ENCODE assay signal across 20 cellular contexts in the genomic region with DNA sequence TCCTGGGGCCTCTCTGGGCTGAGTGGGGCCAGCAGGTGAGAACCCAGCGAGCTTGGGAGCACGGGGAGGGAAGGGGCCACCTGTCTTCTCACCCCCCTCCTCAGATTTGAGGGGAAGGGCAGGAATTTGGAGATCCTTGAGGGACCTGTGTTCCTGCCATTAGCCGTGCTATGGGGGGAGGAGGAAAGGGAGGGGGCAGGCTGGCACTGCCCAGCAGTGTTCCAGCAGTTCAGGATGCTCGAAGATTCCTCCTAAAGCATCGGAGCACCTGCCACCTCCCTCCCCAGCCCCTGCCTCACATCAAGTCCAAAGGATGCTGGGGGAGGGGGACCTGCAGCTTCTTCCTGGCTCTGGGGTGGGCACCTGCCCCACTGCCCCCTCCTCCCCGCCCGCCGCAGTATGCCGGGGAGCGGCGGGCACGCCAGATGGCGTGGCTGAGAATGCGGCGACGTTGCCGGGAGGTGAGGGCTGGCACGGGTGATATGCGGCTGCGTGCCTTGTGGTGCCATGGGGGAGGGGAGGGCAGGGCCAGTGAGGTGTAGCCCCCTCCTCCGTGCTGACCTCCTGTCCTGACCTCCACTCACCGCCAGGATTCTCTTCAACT. TPM values are rescaled to one million over a fixed set of nuclear protein-coding genes. Genes with fewer than 3 reads are reported as not detected.
"Had no signal": no experiment of that assay in that cellular context is flagged by ENCODE, and none has a peak within 500 bp of the region (broad histone marks: within the 10 kb centered on the region; RNA-seq: fewer than 3 reads in every experiment).

No MANE protein-coding gene starts in this region.

- DNase-seq: activated B cell treated with CpG ODN at 0.5 μM for 24 hours; activated CD4-positive, alpha-beta T cell treated with anti-CD3 and anti-CD28 coated beads, Interleukin-2, amount 10 ng/mL, durations not matched to agents 24 days and 14 days; activated naive CD4-positive, alpha-beta T cell; colonic mucosa; effector CD4-positive, alpha-beta T cell; stimulated activated CD4-positive, alpha-beta T cell treated with anti-CD3 and anti-CD28 coated beads, Interleukin-15, amount 100 ng/mL, for 24 hours; stimulated activated CD4-positive, alpha-beta T cell treated with anti-CD3 and anti-CD28 coated beads, Interleukin-4, amount 100 ng/mL, for 24 hours; thyroid gland; uterus had no signal

- FAIRE-seq: bronchial epithelial cell, endothelial cell of umbilical vein, TTC549 had no signal

- H3K27ac ChIP-seq: ascending aorta, colonic mucosa, hepatocyte, neural progenitor cell, parathyroid adenoma, thyroid gland, uterus had no signal

RNA-seq across cellular contexts. Expression of a gene that starts 4.7 kb away (rescaled TPM):
- total RNA-seq: activated B cell treated with CpG ODN at 0.5 μM for 24 hours; activated CD4-positive, alpha-beta T cell treated with anti-CD3 and anti-CD28 coated beads, Interleukin-2, amount 10 ng/mL, durations not matched to agents 24 days and 14 days; activated T-helper 1 cell treated with anti-CD3 and anti-CD28 coated beads, Interleukin-12 subunit alpha, Interleukin-12 subunit beta, Interleukin-2, Interleukin-4 antibody, amounts not matched to agents 30 ng/mL and 10 ng/mL and 1 ng/mL, durations not matched to agents 14 hours and 24 hours and 36 hours; ascending aorta; bronchial epithelial cell; colonic mucosa; endothelial cell of umbilical vein; fibroblast of lung; hepatocyte; kidney epithelial cell; renal cortical epithelial cell; thyroid gland; uterus had no signal

RNA-seq across cellular contexts. Expression of a gene that starts 14.4 kb away (rescaled TPM):
- total RNA-seq: activated B cell treated with CpG ODN at 0.5 μM for 24 hours; activated CD4-positive, alpha-beta T cell treated with anti-CD3 and anti-CD28 coated beads, Interleukin-2, amount 10 ng/mL, durations not matched to agents 24 days and 14 days; activated T-helper 1 cell treated with anti-CD3 and anti-CD28 coated beads, Interleukin-12 subunit alpha, Interleukin-12 subunit beta, Interleukin-2, Interleukin-4 antibody, amounts not matched to agents 30 ng/mL and 10 ng/mL and 1 ng/mL, durations not matched to agents 14 hours and 24 hours and 36 hours; bronchial epithelial cell; endothelial cell of umbilical vein; kidney epithelial cell had no signal

RNA-seq across cellular contexts. Expression of a gene that starts 52.8 kb away (rescaled TPM):
- total RNA-seq: ascending aorta, bronchial epithelial cell had no signal

RNA-seq across cellular contexts. Expression of a gene that starts 55.9 kb away (rescaled TPM):
- total RNA-seq: activated B cell treated with CpG ODN at 0.5 μM for 24 hours; activated CD4-positive, alpha-beta T cell treated with anti-CD3 and anti-CD28 coated beads, Interleukin-2, amount 10 ng/mL, durations not matched to agents 24 days and 14 days; activated T-helper 1 cell treated with anti-CD3 and anti-CD28 coated beads, Interleukin-12 subunit alpha, Interleukin-12 subunit beta, Interleukin-2, Interleukin-4 antibody, amounts not matched to agents 30 ng/mL and 10 ng/mL and 1 ng/mL, durations not matched to agents 14 hours and 24 hours and 36 hours; bronchial epithelial cell; endothelial cell of umbilical vein; fibroblast of lung; kidney epithelial cell had no signal
